ENCODE assay signal across 20 cellular contexts in genomic region chr1:32888134-32888533, GRCh38. TPM values are rescaled to one million over a fixed set of nuclear protein-coding genes. Genes with fewer than 3 reads are reported as not detected.
A peak's percentile ranks its signal among the peaks of the same experiment; 100 is the strongest.
DNase-seq lines count a peak whose midpoint lies in the region; ATAC-seq and TF ChIP-seq lines count a peak whose summit lies in the region.
"Had no signal": no experiment of that assay in that cellular context is flagged by ENCODE, and none has a peak within 500 bp of the region (broad histone marks: within the 10 kb centered on the region; RNA-seq: fewer than 3 reads in every experiment).

No MANE protein-coding gene starts in this region.

- no peak overlapping the region for H2AFZ ChIP-seq in MM.1S (ENCODE audit: low read length)

- H3K4me2 ChIP-seq in MM.1S (ENCODE audit: low read depth, low read length) = no peak overlapping the region

- ATAC-seq in HG03196 (IDR thresholded peaks at IDR 0.05; ENCODE audit: unreplicated experiment) = no peak

- H3K36me3 Mint-ChIP-seq in glutamatergic neuron (ENCODE audit: unreplicated experiment) (peaks cover 7% of the 10 kb centered on the region), chondrocyte (ENCODE audit: low read depth) (no peaks in the 10 kb centered on the region)

- H3K27ac Mint-ChIP-seq in glutamatergic neuron (ENCODE audit: unreplicated experiment) = no peak overlapping the region
- H3K27ac Mint-ChIP-seq in chondrocyte (ENCODE audit: unreplicated experiment) = no peak overlapping the region
- H3K27ac Mint-ChIP-seq: CD4-positive, alpha-beta memory T cell had no signal

- H3K9me3 ChIP-seq in MM.1S (replicated peaks; ENCODE audit: insufficient read depth, low read length) = no peaks in the 10 kb centered on the region

- no peaks in the 10 kb centered on the region for H4K20me1 ChIP-seq in MM.1S (ENCODE audit: insufficient read depth, low read length)

- peaks cover 87% of the 10 kb centered on the region for H3K27me3 ChIP-seq in MM.1S (replicated peaks; ENCODE audit: insufficient read depth, low read length)

- H3K9me2 ChIP-seq in MM.1S (replicated peaks; ENCODE audit: insufficient read depth, low read length) = no peaks in the 10 kb centered on the region

- H3K9me3 Mint-ChIP-seq in glutamatergic neuron (ENCODE audit: unreplicated experiment) = peaks cover 23% of the 10 kb centered on the region
- H3K9me3 Mint-ChIP-seq in chondrocyte (ENCODE audit: low read depth) = no peaks in the 10 kb centered on the region

- no peak overlapping the region for H3K4me3 ChIP-seq in MM.1S (ENCODE audit: low read length)

- H3K27me3 Mint-ChIP-seq in glutamatergic neuron (ENCODE audit: unreplicated experiment) = peaks cover 12% of the 10 kb centered on the region
- peaks cover 50% of the 10 kb centered on the region for H3K27me3 Mint-ChIP-seq in chondrocyte (ENCODE audit: low read depth)

- H3K4me1 ChIP-seq in MM.1S (ENCODE audit: low read length) = no peaks in the 10 kb centered on the region

- DNase-seq in RPMI8226 = peak; percentile 46
- peak in 3 of 61 donors; percentile 25 to 46 (median 36) for DNase-seq in caudate nucleus (lab: John Stamatoyannopoulos, UW)
- no peak for DNase-seq in glutamatergic neuron
- DNase-seq in retina = peak; percentile 0
- no peak for DNase-seq in MM.1S
- no peak for DNase-seq in chondrocyte (ENCODE audit: low spot score)
- DNase-seq in hypothalamus (lab: John Stamatoyannopoulos, UW) = no peak
- DNase-seq: C1 segment of cervical spinal cord; Calu3; CD4-positive, alpha-beta memory T cell; COR-L47; DMS53; DMS79 treated with DMSO at 0.1 percent for 48 hours; GF-D8; H7; HCEC 1CT had no signal

- H3K4me3 Mint-ChIP-seq in glutamatergic neuron (ENCODE audit: unreplicated experiment) (peak overlapping the region; percentile 96), chondrocyte (ENCODE audit: unreplicated experiment) (no peak overlapping the region)

- TF ChIP-seq CTCF in glutamatergic neuron (IDR thresholded peaks at IDR 0.05; ENCODE audit: partially characterized antibody, unreplicated experiment) (no peak), MM.1S (IDR thresholded peaks at IDR 0.05; ENCODE audit: low read length) (no peak), chondrocyte (IDR thresholded peaks at IDR 0.05) (no peak)

- H3K36me3 ChIP-seq in MM.1S (replicated peaks; ENCODE audit: insufficient read depth, low read length) = no peaks in the 10 kb centered on the region

- H3F3A ChIP-seq in MM.1S (ENCODE audit: insufficient read depth, low read length) = no peaks in the 10 kb centered on the region

- H3K4me1 Mint-ChIP-seq in glutamatergic neuron (ENCODE audit: low read depth, unreplicated experiment) (peaks cover 50% of the 10 kb centered on the region), chondrocyte (ENCODE audit: low read depth) (peaks cover 8% of the 10 kb centered on the region)

- H3K27ac ChIP-seq in caudate nucleus (ENCODE audit: low read depth, low read length) (peak overlapping the region; percentile 28), MM.1S (ENCODE audit: low read length) (no peak overlapping the region)

- H3K79me2 ChIP-seq in MM.1S (ENCODE audit: low read length) = no peaks in the 10 kb centered on the region

- no peak overlapping the region for H3K9ac ChIP-seq in MM.1S (ENCODE audit: low read length)

RNA-seq across cellular contexts. Expression of gene HPCA, which starts 1.8 kb away (rescaled TPM):
- total RNA-seq in glutamatergic neuron (ENCODE audit: unreplicated experiment) (156 TPM), chondrocyte (0.54 TPM in 1 of 3 replicates, not detected in the others)
- total RNA-seq: A172, Calu3, Daoy, G401 had no signal

RNA-seq across cellular contexts. Expression of gene TMEM54, which starts 13.1 kb away (rescaled TPM):
- total RNA-seq in glutamatergic neuron (ENCODE audit: unreplicated experiment) = 9.9 TPM
- total RNA-seq in chondrocyte = 14.6 to 23.7 TPM (median 21.1 TPM) in 3 replicates
- total RNA-seq: CD4-positive, alpha-beta memory T cell had no signal

RNA-seq across cellular contexts. Expression of gene FNDC5, which starts 17.4 kb away (rescaled TPM):
- total RNA-seq in glutamatergic neuron (ENCODE audit: unreplicated experiment) (743 TPM), chondrocyte (2.6 to 4.6 TPM (median 4.0 TPM) in 3 replicates)
- total RNA-seq: A172; Calu3; CD4-positive, alpha-beta memory T cell had no signal

Comparison
In these comparisons a context has a peak if more than half of its experiments do, and no peak if none do; other contexts are left out.
1. DNase-seq: peak in RPMI8226 (single experiment) and retina (single experiment); none in glutamatergic neuron (single experiment), MM.1S (single experiment), chondrocyte (single experiment) and hypothalamus (0 of 51).
2. RNA of gene HPCA, which starts 1.8 kb away (total RNA-seq): 156 TPM in glutamatergic neuron (single experiment); 0.54 TPM in chondrocyte; every median in the first group is over 100 times any median in the second.
3. RNA of gene FNDC5, which starts 17.4 kb away (total RNA-seq): 743 TPM in glutamatergic neuron (single experiment); 2.6 to 4.6 TPM in chondrocyte; every median in the first group is over 100 times any median in the second.